ENCODE assay signal across 8 cellular contexts in genomic region chr1:21573971-21574458, GRCh38.
A peak's percentile ranks its signal among the peaks of the same experiment; 100 is the strongest.
DNase-seq lines count a peak whose midpoint lies in the region; FAIRE-seq and TF ChIP-seq lines count a peak whose summit lies in the region.

No MANE protein-coding gene starts in this region.

- H3K9ac ChIP-seq in Loucy (ENCODE audit: low read depth, low read length, poor library complexity, severe bottlenecking), result no peak overlapping the region
- H3K9ac ChIP-seq in H1 (replicated peaks in 1 of 4; ENCODE audit: extremely low read depth in 1 of 4, low read depth in 3 of 4, low read length in 3 of 4), result no peak overlapping the region
- H3K9ac ChIP-seq in mesenchymal stem cell (ENCODE audit: low read length), result peak overlapping the region; percentile 20

- H2BK20ac ChIP-seq in H1 (ENCODE audit: low read length), result no peak overlapping the region

- no peak overlapping the region for H3K56ac ChIP-seq in H1 (replicated peaks; ENCODE audit: insufficient read length, low read depth, low read length)

- 0 out of 2 replicates have a peak overlapping the region, but pooled peaks have one; percentile 41 for H2BK12ac ChIP-seq in H1 (ENCODE audit: low read depth, low read length)
- no peak overlapping the region for H2BK12ac ChIP-seq in mesenchymal stem cell (ENCODE audit: low read length in 2 of 2)

- H2BK120ac ChIP-seq in H1 (replicated peaks; ENCODE audit: low read depth, low read length) (no peak overlapping the region), mesenchymal stem cell (ENCODE audit: low read depth, low read length) (no peak overlapping the region)

- no peak overlapping the region for H3K4me2 ChIP-seq in Loucy (ENCODE audit: low read depth, low read length, poor library complexity, severe bottlenecking)
- H3K4me2 ChIP-seq in H1 (ENCODE audit: insufficient read depth in 1 of 2, low read depth in 2 of 2, low read length in 2 of 2), result no peak overlapping the region
- H3K4me2 ChIP-seq in mesenchymal stem cell (ENCODE audit: low read length, poor library complexity, severe bottlenecking), result no peak overlapping the region

- peak; percentile 92 to 95 for TF ChIP-seq RAD21 in H1 (IDR thresholded peaks at IDR 0.05 in 1 of 2, conservative IDR thresholded peaks at IDR 0.05 in 1 of 2; ENCODE audit: low read depth in 2 of 2, low read length in 2 of 2)

- H3K23ac ChIP-seq in H1 (ENCODE audit: insufficient read length) (no peak overlapping the region), mesenchymal stem cell (ENCODE audit: low read length in 2 of 2) (no peak overlapping the region)

- H2AK5ac ChIP-seq in H1 (ENCODE audit: low read depth, low read length), result peak overlapping the region; percentile 7; the same call in 1 of the 2 replicates
- H2AK5ac ChIP-seq in mesenchymal stem cell (ENCODE audit: low read length, severe bottlenecking), result no peak overlapping the region

- H3K9me3 ChIP-seq in Loucy (ENCODE audit: insufficient read depth, low read depth, low read length) (no peaks in the 10 kb centered on the region), H1 (ENCODE audit: insufficient read depth in 2 of 2, low read depth in 1 of 2, low read length in 1 of 2) (no peaks in the 10 kb centered on the region), mesenchymal stem cell (ENCODE audit: control insufficient read depth, low read length) (no peaks in the 10 kb centered on the region)

- H4K20me1 ChIP-seq in Loucy (ENCODE audit: insufficient read depth, low read length, poor library complexity, severe bottlenecking) (no peaks in the 10 kb centered on the region), H1 (replicated peaks in 1 of 2; ENCODE audit: control insufficient read depth in 1 of 2, insufficient read depth in 2 of 2, low read length in 2 of 2) (peaks cover 2 to 4% of the 10 kb centered on the region in 2 experiments)

- no peak for TF ChIP-seq POLR2A in H1 (IDR thresholded peaks at IDR 0.05; ENCODE audit: control extremely low read depth in 1 of 2, low read depth in 2 of 2, low read length in 2 of 2)

- POLR2A ChIA-PET in H1 (lab: Charles Lee; ENCODE audit: partially characterized antibody), result interaction anchor here (0.9 to 1.6 kb wide), 4 partner anchors 23 to 67 kb away, joined by 3 to 5 read pairs (median 4); no protein-coding TSS in a partner anchor

- H3K4me3 ChIP-seq in Loucy (ENCODE audit: low read length, poor library complexity, severe bottlenecking), result no peak overlapping the region
- no peak overlapping the region for H3K4me3 ChIP-seq in H1 (ENCODE audit: extremely low read depth in 1 of 4, insufficient read depth in 2 of 4, low read depth in 3 of 4, low read length in 4 of 4)
- H3K4me3 ChIP-seq in mesenchymal stem cell (ENCODE audit: insufficient read depth in 1 of 2, low read depth in 1 of 2, low read length in 2 of 2), result no peak overlapping the region
- no peak overlapping the region for H3K4me3 ChIP-seq in coronary artery

- no peak overlapping the region for H4K5ac ChIP-seq in H1 (ENCODE audit: insufficient read length, low read depth, low read length)

- H4K91ac ChIP-seq in H1 (replicated peaks; ENCODE audit: insufficient read length, low read length) (no peak overlapping the region), mesenchymal stem cell (ENCODE audit: low read length) (no peak overlapping the region)

- H3K4me1 ChIP-seq in Loucy (ENCODE audit: insufficient read depth, low read length, poor library complexity, severe bottlenecking), result no peaks in the 10 kb centered on the region
- H3K4me1 ChIP-seq in H1 (replicated peaks in 1 of 4; ENCODE audit: control insufficient read depth in 3 of 4, insufficient read depth in 4 of 4, low read length in 3 of 4), result peaks cover 2 to 7% (median 4%) of the 10 kb centered on the region in 4 experiments; a peak in 6 of 7 replicates
- H3K4me1 ChIP-seq in mesenchymal stem cell (ENCODE audit: control insufficient read depth, insufficient read depth, low read depth, low read length), result peaks cover 25% of the 10 kb centered on the region

- H2BK15ac ChIP-seq in H1 (ENCODE audit: low read length), result no peak overlapping the region
- H2BK15ac ChIP-seq in mesenchymal stem cell (ENCODE audit: low read depth, poor library complexity, severe bottlenecking), result no peak overlapping the region

- FAIRE-seq in H1 (lab: Jason Lieb, UNC), result peak; percentile 82

- H3K79me2 ChIP-seq in Loucy (ENCODE audit: insufficient read depth, low read length) (no peaks in the 10 kb centered on the region), H1 (ENCODE audit: control insufficient read depth in 1 of 2, insufficient read depth in 2 of 2, low read length in 2 of 2) (no peaks in the 10 kb centered on the region)

- peak overlapping the region; percentile 34 for H3K4ac ChIP-seq in H1 (replicated peaks; ENCODE audit: insufficient read length, low read depth, low read length)
- H3K4ac ChIP-seq in mesenchymal stem cell (ENCODE audit: low read depth in 1 of 2, low read length in 2 of 2), result no peak overlapping the region

- H3K27ac ChIP-seq in H1 (ENCODE audit: low read depth, low read length), result no peak overlapping the region
- H3K27ac ChIP-seq in mesenchymal stem cell (ENCODE audit: low read length, poor library complexity, severe bottlenecking), result no peak overlapping the region
- H3K27ac ChIP-seq in coronary artery, result peak overlapping the region in 1 of 2 donors; percentile 37

- H4K8ac ChIP-seq in H1 (ENCODE audit: extremely low read depth, insufficient read depth, low read length), result no peak overlapping the region
- H4K8ac ChIP-seq in mesenchymal stem cell (ENCODE audit: low read length), result no peak overlapping the region

- H3K27me3 ChIP-seq in Loucy (ENCODE audit: insufficient read depth, low read length, poor library complexity, severe bottlenecking) (no peaks in the 10 kb centered on the region), H1 (replicated peaks in 1 of 4; ENCODE audit: control insufficient read depth in 3 of 4, extremely low read depth in 1 of 4, insufficient read depth in 3 of 4, low read length in 3 of 4) (no peaks in the 10 kb centered on the region; a peak in 2 of 7 replicates), mesenchymal stem cell (ENCODE audit: control insufficient read depth in 1 of 2, insufficient read depth in 1 of 2, low read length in 2 of 2) (no peaks in the 10 kb centered on the region)

- H3K14ac ChIP-seq in H1 (ENCODE audit: insufficient read length) (no peak overlapping the region), mesenchymal stem cell (ENCODE audit: low read length in 2 of 2) (no peak overlapping the region)

- DNase-seq in EL, result peak; percentile 68
- peak; percentile 87 for DNase-seq in RPMI8226
- DNase-seq in H1 (ENCODE audit: low read depth in 1 of 2, low spot score in 2 of 2), result peak; percentile 57 to 82
- peak; percentile 56 for DNase-seq in mesenchymal stem cell
- peak; percentile 67 for DNase-seq in ureter (ENCODE audit: low spot score)
- DNase-seq in cortex of kidney (lab: John Stamatoyannopoulos, UW), result no peak
- DNase-seq in coronary artery (ENCODE audit: low spot score), result no peak

- TF ChIP-seq EP300 in H1 (IDR thresholded peaks at IDR 0.05; ENCODE audit: borderline replicate concordance in 1 of 2, low read depth in 2 of 2, low read length in 2 of 2), result no peak

- no peaks in the 10 kb centered on the region for H3K36me3 ChIP-seq in Loucy (ENCODE audit: insufficient read depth, low read length)
- H3K36me3 ChIP-seq in H1 (ENCODE audit: control insufficient read depth in 2 of 4, insufficient read depth in 4 of 4, low read length in 3 of 4), result peaks cover 0 to 4% (median 2%) of the 10 kb centered on the region in 4 experiments; a peak in 4 of 8 replicates
- H3K36me3 ChIP-seq in mesenchymal stem cell (ENCODE audit: control insufficient read depth in 1 of 2, insufficient read depth in 2 of 2, low read depth in 1 of 2, low read length in 2 of 2), result peaks cover 0 to 3% of the 10 kb centered on the region in 2 experiments

- TF ChIP-seq CTCF in Loucy (conservative IDR thresholded peaks at IDR 0.05; ENCODE audit: low read length) (peak; percentile 72), H1 (IDR thresholded peaks at IDR 0.05; ENCODE audit: control extremely low read depth in 1 of 3, insufficient read depth in 1 of 3, low read depth in 1 of 3, low read length in 3 of 3) (peak; percentile 70 to 87 (median 79)), coronary artery (IDR thresholded peaks at IDR 0.05) (no peak)

- H3K79me1 ChIP-seq in H1 (ENCODE audit: low read depth, low read length) (no peaks in the 10 kb centered on the region; the same call in none of the 2 replicates), mesenchymal stem cell (replicated peaks; ENCODE audit: low read length, poor library complexity, severe bottlenecking) (no peaks in the 10 kb centered on the region)

- no peaks in the 10 kb centered on the region for H3K9me2 ChIP-seq in Loucy (replicated peaks; ENCODE audit: low read depth, low read length)

- H3K18ac ChIP-seq in H1 (ENCODE audit: extremely low read depth, low read length) (no peak overlapping the region), mesenchymal stem cell (ENCODE audit: low read depth in 1 of 2, low read length in 2 of 2) (no peak overlapping the region)

- CTCF ChIA-PET in H1 (lab: Charles Lee; ENCODE audit: partially characterized antibody), result interaction anchor here (0.7 to 4.8 kb wide), 29 partner anchors 10 to 356 kb away, joined by 3 to 49 read pairs (median 5); partner anchors contain the start of gene ALPL

- H2AFZ ChIP-seq in Loucy (ENCODE audit: low read length) (no peak overlapping the region), H1 (ENCODE audit: low read length) (no peak overlapping the region), mesenchymal stem cell (ENCODE audit: low read depth, low read length) (no peak overlapping the region)

- 41% methylated on average over 11 of the region's 11 CpGs; no CpG with 5 or more reads in 1 of the 2 experiments for whole genome bisulfite sequencing in H1 (ENCODE audit: extremely low coverage in 1 of 2, insufficient coverage in 1 of 2, insufficient read length in 1 of 2, insufficient replicate concordance in 2 of 2, low coverage in 1 of 2, low lambda C conversion rate in 2 of 2, missing lambda C conversion rate in 1 of 2), 2 experiments
- 35% methylated on average over 10 of the region's 11 CpGs for WGBS in mesenchymal stem cell

- H2BK5ac ChIP-seq in H1 (ENCODE audit: low read depth, low read length) (no peak overlapping the region), mesenchymal stem cell (ENCODE audit: low read depth, low read length, poor library complexity, severe bottlenecking) (no peak overlapping the region)

- no peaks in the 10 kb centered on the region for H3F3A ChIP-seq in Loucy (ENCODE audit: low read depth)

- H3K23me2 ChIP-seq in H1 (ENCODE audit: low read depth, low read length), result peaks cover 3% of the 10 kb centered on the region; the same call in 1 of the 2 replicates

TF ChIP-seq in H1, 55 proteins besides CTCF, POLR2A, EP300 and RAD21 (continues in another document):
- TF ChIP-seq EZH2 (IDR thresholded peaks at IDR 0.05; ENCODE audit: low read depth, low read length, severe bottlenecking), result no peak
- no peak for TF ChIP-seq TBP (IDR thresholded peaks at IDR 0.05; ENCODE audit: low read depth, low read length)
- TF ChIP-seq RNF2 (IDR thresholded peaks at IDR 0.05; ENCODE audit: borderline replicate concordance, low read depth, low read length, missing control alignments, poor library complexity, severe bottlenecking), result no peak
- no peak for TF ChIP-seq EGR1 (IDR thresholded peaks at IDR 0.05; ENCODE audit: borderline replicate concordance, low read depth, low read length)
- TF ChIP-seq BRCA1 (IDR thresholded peaks at IDR 0.05; ENCODE audit: low read depth, low read length), result no peak
- TF ChIP-seq SIX5 (IDR thresholded peaks at IDR 0.05; ENCODE audit: low read depth, low read length), result no peak

Comparison
In these comparisons a context has a peak if more than half of its experiments do, and no peak if none do; other contexts are left out.
1. DNase-seq: peak in EL (single experiment), RPMI8226 (single experiment), H1 (2 of 2), mesenchymal stem cell (single experiment) and ureter (single experiment); none in cortex of kidney (single experiment) and coronary artery (single experiment).